20 cellular contexts compared by ENCODE assay signal in genomic region chr3:51717947-51718346, GRCh38. TPM values are rescaled to one million over a fixed set of nuclear protein-coding genes. Genes with fewer than 3 reads are reported as not detected.
A peak's percentile ranks its signal among the peaks of the same experiment; 100 is the strongest.
DNase-seq lines count a peak whose midpoint lies in the region; ATAC-seq, FAIRE-seq and TF ChIP-seq lines count a peak whose summit lies in the region.
"Had no signal": no experiment of that assay in that cellular context is flagged by ENCODE, and none has a peak within 500 bp of the region (broad histone marks: within the 10 kb centered on the region; RNA-seq: fewer than 3 reads in every experiment).

No MANE protein-coding gene starts in this region.

- CTCF ChIA-PET in SK-N-SH (lab: Yijun Ruan, JAX): interaction anchor here (1.2 to 6.0 kb wide), 7 partner anchors 11 to 180 kb away, joined by 3 to 138 read pairs (median 7); partner anchors contain the start of genes GRM2 and RAD54L2
- CTCF ChIA-PET in WTC11 (lab: Charles Lee): interaction anchor here (1.1 to 6.6 kb wide), 13 partner anchors 11 to 328 kb away, joined by 3 to 190 read pairs (median 15); partner anchors contain the start of genes GPR62 and GRM2

- WGBS in SK-N-SH (ENCODE audit: low lambda C conversion rate): 36% methylated on average over 7 of the region's 7 CpGs

- H3K4me2 ChIP-seq in SK-N-SH: no peak overlapping the region
- H3K4me2 ChIP-seq: GM23338, KMS-11, PC-9 had no signal

- peaks cover 0 to 2% of the 10 kb centered on the region in 2 experiments; a peak in 1 of 4 replicates for H3K4me1 ChIP-seq in SK-N-SH (ENCODE audit: control insufficient read depth in 1 of 2, insufficient read depth in 2 of 2, low read depth in 1 of 2, low read length in 1 of 2)

- peaks cover 3% of the 10 kb centered on the region; the same call in 1 of the 2 replicates for H3K27me3 Mint-ChIP-seq in WTC11 (ENCODE audit: low read depth)
- H3K27me3 Mint-ChIP-seq in activated T-cell treated with anti-CD3 and anti-CD28 coated beads, Interleukin-2, amount 50 U/mL, for 72 hours (ENCODE audit: low read depth): no peaks in the 10 kb centered on the region

- no peaks in the 10 kb centered on the region for H3K36me3 ChIP-seq in SK-N-SH (replicated peaks in 1 of 2; ENCODE audit: control insufficient read depth in 1 of 2, insufficient read depth in 2 of 2, low read length in 1 of 2)

- no peak for ATAC-seq in SK-N-SH treated with all-trans-retinoic acid at 6 μM for 48 hours
- no peak for ATAC-seq in WTC11
- no peak for ATAC-seq in activated T-cell treated with anti-CD3 and anti-CD28 coated beads, Interleukin-2, amount 50 U/mL, for 72 hours (replicated peaks in 1 of 2)
- ATAC-seq: CD8-positive, alpha-beta T cell had no signal

- POLR2A ChIA-PET in SK-N-SH (lab: Yijun Ruan, JAX): no interaction called here
- POLR2A ChIA-PET in WTC11 (lab: Charles Lee): no interaction called here

- H3K9me2 ChIP-seq in SK-N-SH: no peaks in the 10 kb centered on the region

- H3F3A ChIP-seq in SK-N-SH (replicated peaks; ENCODE audit: insufficient read depth): no peaks in the 10 kb centered on the region

- H3K79me2 ChIP-seq in SK-N-SH (ENCODE audit: insufficient read depth): no peaks in the 10 kb centered on the region

- no peak overlapping the region for H3K27ac Mint-ChIP-seq in WTC11
- no peak overlapping the region for H3K27ac Mint-ChIP-seq in activated T-cell treated with anti-CD3 and anti-CD28 coated beads, Interleukin-2, amount 50 U/mL, for 72 hours
- H3K27ac Mint-ChIP-seq: CD8-positive, alpha-beta T cell; GM23338 had no signal

- no peak overlapping the region for H3K4me3 ChIP-seq in SK-N-SH (ENCODE audit: low read depth in 2 of 2, low read length in 1 of 2)
- H3K4me3 ChIP-seq: GM23338, PC-9 had no signal

- no peak for TF ChIP-seq POLR2A in GM12891 (IDR thresholded peaks at IDR 0.05; ENCODE audit: low read depth, low read length)

- H2AFZ ChIP-seq in SK-N-SH (ENCODE audit: low read depth): no peak overlapping the region
- H2AFZ ChIP-seq: GM23338, PC-9 had no signal

- no peak for FAIRE-seq in GM12891 (lab: Jason Lieb, UNC)

- H3K27me3 ChIP-seq in SK-N-SH (ENCODE audit: insufficient read depth): no peaks in the 10 kb centered on the region

- H3K9me3 Mint-ChIP-seq in WTC11: peaks cover 4% of the 10 kb centered on the region; the same call in 1 of the 2 replicates
- H3K9me3 Mint-ChIP-seq in activated T-cell treated with anti-CD3 and anti-CD28 coated beads, Interleukin-2, amount 50 U/mL, for 72 hours: no peaks in the 10 kb centered on the region
- H3K9me3 Mint-ChIP-seq: CD8-positive, alpha-beta T cell; GM23338 had no signal

- TF ChIP-seq RAD21 in SK-N-SH (IDR thresholded peaks at IDR 0.05; ENCODE audit: low read length): no peak

- DNase-seq in SK-N-SH: peak; percentile 12
- peak; percentile 8 for DNase-seq in GM12891 (ENCODE audit: insufficient read length, low spot score)
- peak; percentile 3 for DNase-seq in WTC11 (ENCODE audit: low spot score)
- DNase-seq in iPS-NIHi11 (ENCODE audit: low spot score): peak; percentile 6
- DNase-seq in NCI-H510A treated with DMSO at 0.1 percent for 48 hours (lab: John Stamatoyannopoulos, UW): no peak
- no peak for DNase-seq in activated T-cell treated with anti-CD3 and anti-CD28 coated beads, Interleukin-2, amount 50 U/mL, for 72 hours
- no peak for DNase-seq in UCSD-AML1 (lab: John Stamatoyannopoulos, UW; ENCODE audit: unreplicated experiment)
- DNase-seq: DMS 273 treated with DMSO at 0.1 percent for 48 hours, GF-D8, NCI-H1436 treated with DMSO at 0.1 percent for 48 hours, NCI-H2081, PC-9 had no signal

- H3K9me3 ChIP-seq in SK-N-SH: no peaks in the 10 kb centered on the region

- peaks cover 16% of the 10 kb centered on the region for H3K4me1 Mint-ChIP-seq in WTC11
- H3K4me1 Mint-ChIP-seq in activated T-cell treated with anti-CD3 and anti-CD28 coated beads, Interleukin-2, amount 50 U/mL, for 72 hours (ENCODE audit: low read depth): peaks cover 27% of the 10 kb centered on the region

- no peak for TF ChIP-seq CTCF in SK-N-SH (IDR thresholded peaks at IDR 0.05)
- TF ChIP-seq CTCF in WTC11 (IDR thresholded peaks at IDR 0.05): no peak

- no peak overlapping the region for H3K9ac ChIP-seq in SK-N-SH
- H3K9ac ChIP-seq: KMS-11 had no signal

- no peak overlapping the region for H3K27ac ChIP-seq in SK-N-SH (ENCODE audit: low read depth in 2 of 2, low read length in 1 of 2)
- H3K27ac ChIP-seq: 22Rv1, KMS-11, PC-9 had no signal

- no peak overlapping the region for H3K4me3 Mint-ChIP-seq in WTC11
- no peak overlapping the region for H3K4me3 Mint-ChIP-seq in activated T-cell treated with anti-CD3 and anti-CD28 coated beads, Interleukin-2, amount 50 U/mL, for 72 hours
- H3K4me3 Mint-ChIP-seq: CD8-positive, alpha-beta T cell; GM23338 had no signal

- TF ChIP-seq EP300 in SK-N-SH (IDR thresholded peaks at IDR 0.05; ENCODE audit: borderline replicate concordance in 1 of 2, low read depth in 1 of 2, low read length in 1 of 2): no peak

- no peaks in the 10 kb centered on the region for H4K20me1 ChIP-seq in SK-N-SH (ENCODE audit: insufficient read depth)

- no peaks in the 10 kb centered on the region for H3K36me3 Mint-ChIP-seq in WTC11
- no peaks in the 10 kb centered on the region for H3K36me3 Mint-ChIP-seq in activated T-cell treated with anti-CD3 and anti-CD28 coated beads, Interleukin-2, amount 50 U/mL, for 72 hours (ENCODE audit: insufficient read depth in 2 of 2)
- H3K36me3 Mint-ChIP-seq: CD8-positive, alpha-beta T cell had no signal

TF ChIP-seq in SK-N-SH, 30 proteins besides CTCF, POLR2A, EP300 and RAD21 (continues in another document):
- TF ChIP-seq GATA2 (CRISPR knock-in tag; IDR thresholded peaks at IDR 0.05) (no peak), POLR2AphosphoS5 (IDR thresholded peaks at IDR 0.05; ENCODE audit: low read depth, low read length) (no peak), FOXM1 (IDR thresholded peaks at IDR 0.05; ENCODE audit: low read depth) (no peak)

TF ChIP-seq in SK-N-SH treated with all-trans-retinoic acid at 6 μM for 48 hours, 23 proteins besides CTCF, POLR2A, EP300 and RAD21:
- TF ChIP-seq ISL1 (CRISPR knock-in tag; IDR thresholded peaks at IDR 0.05) (no peak), ZFP3 (CRISPR knock-in tag; IDR thresholded peaks at IDR 0.05) (no peak), ESRRG (CRISPR knock-in tag; IDR thresholded peaks at IDR 0.05) (no peak), CSDC2 (CRISPR knock-in tag; IDR thresholded peaks at IDR 0.05) (no peak), ARNTL (CRISPR knock-in tag; IDR thresholded peaks at IDR 0.05; ENCODE audit: borderline replicate concordance, low read depth) (no peak), SNAI2 (CRISPR knock-in tag; IDR thresholded peaks at IDR 0.05) (no peak), ZNF565 (CRISPR knock-in tag; conservative IDR thresholded peaks at IDR 0.05; ENCODE audit: low read depth) (no peak), TOX (CRISPR knock-in tag; IDR thresholded peaks at IDR 0.05; ENCODE audit: borderline replicate concordance) (no peak)

TF ChIP-seq in GM12891, 5 proteins besides CTCF, POLR2A, EP300 and RAD21:
- TF ChIP-seq POU2F2 (IDR thresholded peaks at IDR 0.05; ENCODE audit: low read depth, low read length) (no peak), PAX5 (IDR thresholded peaks at IDR 0.05; ENCODE audit: insufficient read depth, low read length, severe bottlenecking) (no peak), POLR2AphosphoS5 (IDR thresholded peaks at IDR 0.05; ENCODE audit: low read depth, low read length) (no peak)
TF ChIP-seq in GM12891: peak in this region for 0.

TF ChIP-seq in WTC11, 78 proteins besides CTCF, POLR2A, EP300 and RAD21:
- TF ChIP-seq TP53 (CRISPR knock-in tag; IDR thresholded peaks at IDR 0.05) (no peak), ZNF317 (CRISPR knock-in tag; IDR thresholded peaks at IDR 0.05; ENCODE audit: borderline replicate concordance, low read depth) (no peak), NFE2L1 (CRISPR knock-in tag; IDR thresholded peaks at IDR 0.05) (no peak)

RNA-seq across cellular contexts. Expression of gene GRM2, which starts 11.1 kb away (rescaled TPM):
- polyA plus RNA-seq in SK-N-SH (2012; rRNA removed): 0.15 and 0.24 TPM in 2 replicates
- 0.01 and 0.16 TPM in 2 replicates for polyA plus RNA-seq in SK-N-SH (2012; cell fraction: cytosol; rRNA removed)
- 0.55 and 0.82 TPM in 2 replicates for polyA plus RNA-seq in SK-N-SH (2012; cell fraction: nucleus; rRNA removed)
- 0.06 TPM for polyA plus RNA-seq in GM12891 (2012; ENCODE audit: low read depth, missing spikeins)
- total RNA-seq in WTC11 (2021): 2.8 to 4.1 TPM (median 3.7 TPM) in 3 replicates
- total RNA-seq in activated T-cell treated with anti-CD3 and anti-CD28 coated beads, Interleukin-2, amount 50 U/mL, for 72 hours: 1 to 10 TPM in 1 of 2 donors, under 1 TPM in 1; 0.48 to 2.0 TPM
- total RNA-seq: Daoy, M059J, SK-MEL-5 had no signal

RNA-seq across cellular contexts. Expression of gene TEX264, which starts 46.9 kb away (rescaled TPM):
- polyA plus RNA-seq in SK-N-SH (2012; rRNA removed): 82.1 and 86.0 TPM in 2 replicates
- polyA plus RNA-seq in SK-N-SH (2012; cell fraction: cytosol; rRNA removed): 39.3 and 60.0 TPM in 2 replicates
- polyA plus RNA-seq in SK-N-SH (2012; cell fraction: nucleus; rRNA removed): 71.2 and 84.0 TPM in 2 replicates
- polyA plus RNA-seq in GM12891 (2012; ENCODE audit: low read depth, missing spikeins): 30.0 TPM
- 11.8 to 17.5 TPM (median 17.5 TPM) in 3 replicates for total RNA-seq in WTC11 (2021)
- total RNA-seq in activated T-cell treated with anti-CD3 and anti-CD28 coated beads, Interleukin-2, amount 50 U/mL, for 72 hours: 10 to 100 TPM; 37.8 to 48.0 TPM

Comparison
In these comparisons a context has a peak if more than half of its experiments do, and no peak if none do; other contexts are left out.
1. DNase-seq: peak in SK-N-SH (single experiment), GM12891 (single experiment), WTC11 (single experiment) and iPS-NIHi11 (single experiment); none in NCI-H510A treated with DMSO at 0.1 percent for 48 hours (single experiment), activated T-cell treated with anti-CD3 and anti-CD28 coated beads, Interleukin-2, amount 50 U/mL, for 72 hours (0 of 2) and UCSD-AML1 (single experiment).